In the genomic region with DNA sequence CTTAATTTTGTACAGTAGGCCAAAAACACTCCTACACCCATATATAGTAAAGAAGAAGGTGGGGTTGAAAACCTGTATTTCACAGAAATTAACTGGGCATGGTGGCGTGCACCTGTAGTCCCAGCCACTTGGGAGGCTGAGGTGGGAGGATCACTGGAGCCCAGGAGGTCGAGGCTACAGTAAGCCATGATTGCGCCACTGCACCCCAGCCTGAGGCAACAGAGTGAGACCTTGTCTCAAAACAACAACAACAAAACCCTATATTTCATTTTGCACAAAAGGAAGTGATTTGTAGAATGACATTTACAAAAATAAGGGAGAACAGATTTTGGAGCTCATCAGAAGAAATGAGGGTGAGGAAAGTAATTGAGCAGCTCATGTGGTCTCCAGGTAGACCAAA, we compare ENCODE assay signal across 1 cellular context.
TF ChIP-seq lines count a peak whose summit lies in the region.

No MANE protein-coding gene starts in this region.

TF ChIP-seq in HCT116, 20 proteins besides CTCF, POLR2A, EP300 and RAD21 (continued from another document):
- TF ChIP-seq ZBTB33 (IDR thresholded peaks at IDR 0.05; ENCODE audit: extremely low read depth, insufficient replicate concordance, low read length) (no peak), ZNF274 (IDR thresholded peaks at IDR 0.05; ENCODE audit: low read depth, low read length) (no peak), YY1 (IDR thresholded peaks at IDR 0.05; ENCODE audit: extremely low read depth, insufficient replicate concordance, low read depth, low read length) (no peak), ATF3 (IDR thresholded peaks at IDR 0.05) (no peak), TCF7L2 (IDR thresholded peaks at IDR 0.05; ENCODE audit: borderline replicate concordance, extremely low read depth, insufficient read depth, insufficient read length) (no peak), ZFX (IDR thresholded peaks at IDR 0.05) (no peak), MAX (IDR thresholded peaks at IDR 0.05) (no peak), EZH2 (IDR thresholded peaks at IDR 0.05) (no peak), JUND (IDR thresholded peaks at IDR 0.05) (no peak)
